9 cellular contexts compared by ENCODE assay signal in the genomic region with DNA sequence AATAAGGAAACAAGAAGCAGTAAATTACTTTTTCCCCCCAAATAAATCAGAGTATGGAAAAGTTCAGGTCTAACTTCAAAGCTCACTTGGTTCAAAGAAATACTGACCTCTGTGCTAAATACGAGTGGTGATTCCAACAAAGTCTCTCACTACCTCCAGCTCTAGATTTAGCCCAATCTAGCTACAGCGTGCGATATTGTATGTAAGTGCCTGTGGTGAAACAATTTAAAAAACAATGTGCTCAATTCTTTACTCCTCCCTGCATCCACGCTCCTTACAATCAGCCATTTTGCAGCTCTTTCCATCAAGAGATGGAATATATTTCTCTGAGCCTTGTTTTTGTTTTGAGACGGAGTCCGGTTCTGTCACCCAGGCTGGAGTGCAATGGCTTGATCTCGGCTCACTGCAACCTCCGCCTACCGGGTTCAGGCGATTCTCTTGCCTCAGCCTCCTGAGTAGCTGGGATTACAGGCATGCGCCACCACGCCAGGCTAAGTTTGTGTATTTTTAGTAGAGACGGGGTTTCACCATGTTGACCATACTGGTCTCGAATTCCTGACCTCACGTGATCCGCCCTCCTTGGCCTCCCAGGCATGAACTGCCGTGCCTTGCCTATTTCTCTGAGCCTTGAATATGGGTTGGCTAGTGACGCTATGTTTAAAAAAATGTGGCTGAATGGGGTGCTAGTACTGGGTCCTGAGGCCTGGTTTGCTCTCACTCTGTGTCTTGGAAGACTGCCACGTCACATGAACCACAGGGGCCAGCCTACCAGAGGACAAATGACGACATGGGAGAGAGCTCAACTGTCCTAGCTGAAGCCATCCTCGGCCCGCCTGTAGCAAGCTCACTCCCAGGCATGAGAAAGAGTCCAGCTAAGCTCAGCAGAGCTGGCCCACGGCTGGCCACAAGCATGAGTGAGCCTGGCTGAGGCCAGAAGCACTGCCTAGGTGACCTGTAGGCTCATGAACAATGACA. TPM values are rescaled to one million over a fixed set of nuclear protein-coding genes. Genes with fewer than 3 reads are reported as not detected.
DNase-seq lines count a peak whose midpoint lies in the region; ATAC-seq and TF ChIP-seq lines count a peak whose summit lies in the region.
"Had no signal": no experiment of that assay in that cellular context is flagged by ENCODE, and none has a peak within 500 bp of the region (broad histone marks: within the 10 kb centered on the region; RNA-seq: fewer than 3 reads in every experiment).

No MANE protein-coding gene starts in this region.

- peaks cover 27% of the 10 kb centered on the region for H3K4me1 ChIP-seq in mucosa of descending colon (ENCODE audit: low read depth)

- H3K4me3 ChIP-seq in dorsolateral prefrontal cortex = peak overlapping the region in 18 of 59 donors; percentile 0 to 40 (median 19)
- H3K4me3 ChIP-seq in mucosa of descending colon = no peak overlapping the region
- H3K4me3 ChIP-seq: uterus had no signal

- no peaks in the 10 kb centered on the region for H3K27me3 ChIP-seq in dorsolateral prefrontal cortex
- H3K27me3 ChIP-seq: uterus had no signal

- peak in 5 of 56 donors; percentile 7 to 34 (median 20) for TF ChIP-seq CTCF in dorsolateral prefrontal cortex (IDR thresholded peaks at IDR 0.05 in 54 of 56, conservative IDR thresholded peaks at IDR 0.05 in 2 of 56; ENCODE audit: low read depth in 1 of 56, partially characterized antibody in 56 of 56)
- no peak for TF ChIP-seq CTCF in mucosa of descending colon (IDR thresholded peaks at IDR 0.05)

- H3K27ac ChIP-seq in dorsolateral prefrontal cortex = peak overlapping the region in 58 of 59 donors; percentile 27 to 95 (median 82)
- H3K27ac ChIP-seq: uterus had no signal

- peak; percentile 34 for ATAC-seq in mucosa of descending colon

- intact Hi-C loops in dorsolateral prefrontal cortex (cut with DNase I) (loop anchor here in 1 of 2 donors (2.0 kb wide), 1 partner anchor 15 kb away; a partner anchor contains a TSS), mucosa of descending colon (cut with DNase I, micrococcal nuclease) (no loop called here)

- peaks cover 5% of the 10 kb centered on the region for H3K9me3 ChIP-seq in mucosa of descending colon

- peak; percentile 17 to 22 for DNase-seq in AML-193 (lab: John Stamatoyannopoulos, UW)
- peak; percentile 2 for DNase-seq in NCI-H69 (lab: John Stamatoyannopoulos, UW)
- DNase-seq in dorsolateral prefrontal cortex = peak; percentile 28 to 90 (median 80)
- DNase-seq in mucosa of descending colon = no peak
- DNase-seq in NCI-H82 (lab: John Stamatoyannopoulos, UW) = no peak
- DNase-seq in retina = no peak
- no peak for DNase-seq in D341Med (ENCODE audit: low spot score)
- no peak for DNase-seq in cerebellar nuclear complex (lab: John Stamatoyannopoulos, UW)

- no peaks in the 10 kb centered on the region for H3K36me3 ChIP-seq in mucosa of descending colon (ENCODE audit: low read depth)
- H3K36me3 ChIP-seq: uterus had no signal

RNA-seq across cellular contexts. Expression of a gene that starts 14.8 kb away (rescaled TPM):
- total RNA-seq in dorsolateral prefrontal cortex (10 to 100 TPM; 24.8 to 56.2 (median 37.5) TPM), mucosa of descending colon (10 to 100 TPM; 49.0 to 66.7 (median 65.8) TPM)

RNA-seq across cellular contexts. Expression of a gene that starts 27.0 kb away (rescaled TPM):
- total RNA-seq in dorsolateral prefrontal cortex = 10 to 100 TPM; 12.3 to 28.1 (median 20.4) TPM
- total RNA-seq in mucosa of descending colon = 10 to 100 TPM; 23.8 to 31.9 (median 27.6) TPM

Comparison
In these comparisons a context has a peak if more than half of its experiments do, and no peak if none do; other contexts are left out.
1. DNase-seq: peak in AML-193 (2 of 2), NCI-H69 (single experiment) and dorsolateral prefrontal cortex (10 of 10); none in mucosa of descending colon (0 of 3), NCI-H82 (single experiment), retina (single experiment), D341Med (single experiment) and cerebellar nuclear complex (0 of 2).